In genomic region chr3:194139085-194139976, GRCh38 we compare ENCODE assay signal across 8 cellular contexts. TPM values are rescaled to one million over a fixed set of nuclear protein-coding genes. Genes with fewer than 3 reads are reported as not detected.
A peak's percentile ranks its signal among the peaks of the same experiment; 100 is the strongest.
DNase-seq lines count a peak whose midpoint lies in the region; ATAC-seq, FAIRE-seq and TF ChIP-seq lines count a peak whose summit lies in the region.

No MANE protein-coding gene starts in this region.

- H3K27ac Mint-ChIP-seq in stimulated activated effector memory CD8-positive, alpha-beta T cell treated with anti-CD3 and anti-CD28 coated beads, Interleukin-12 subunit alpha, Interleukin-12 subunit beta, amount 100 ng/mL, for 72 hours: no peak overlapping the region

- H3K4me1 ChIP-seq in left lung (peaks cover 42 to 76% of the 10 kb centered on the region in 2 donors), uterus (peaks cover 10 to 18% of the 10 kb centered on the region in 2 donors)

- H3K9me3 ChIP-seq in left lung (no peaks in the 10 kb centered on the region), uterus (no peaks in the 10 kb centered on the region)

- FAIRE-seq in bronchial epithelial cell (lab: Jason Lieb, UNC): no peak

- H3K36me3 ChIP-seq in bronchial epithelial cell (ENCODE audit: control insufficient read depth, insufficient read depth, low read length): peaks cover 12% of the 10 kb centered on the region
- H3K36me3 ChIP-seq in left lung: no peaks in the 10 kb centered on the region
- no peaks in the 10 kb centered on the region for H3K36me3 ChIP-seq in uterus

- no peak for TF ChIP-seq CTCF in bronchial epithelial cell (IDR thresholded peaks at IDR 0.05; ENCODE audit: insufficient read depth, low read length, severe bottlenecking)
- TF ChIP-seq CTCF in left lung (IDR thresholded peaks at IDR 0.05): no peak
- no peak for TF ChIP-seq CTCF in uterus (IDR thresholded peaks at IDR 0.05)

- TF ChIP-seq POLR2A in uterus (IDR thresholded peaks at IDR 0.05): no peak

- peaks cover 6% of the 10 kb centered on the region for H3K36me3 Mint-ChIP-seq in stimulated activated effector memory CD8-positive, alpha-beta T cell treated with anti-CD3 and anti-CD28 coated beads, Interleukin-12 subunit alpha, Interleukin-12 subunit beta, amount 100 ng/mL, for 72 hours

- intact Hi-C loops in left lung (cut with DNase I) (loop anchor here in 1 of 2 donors (5.0 to 10.0 kb wide), 5 partner anchors 55 to 357 kb away; no protein-coding TSS in a partner anchor), uterus (cut with DNase I; ENCODE audit: low total_unique reads) (loop anchor here (5.0 to 10.0 kb wide), 2 partner anchors 173 to 355 kb away; no protein-coding TSS in a partner anchor)

- H3K9me3 Mint-ChIP-seq in stimulated activated effector memory CD8-positive, alpha-beta T cell treated with anti-CD3 and anti-CD28 coated beads, Interleukin-12 subunit alpha, Interleukin-12 subunit beta, amount 100 ng/mL, for 72 hours: no peaks in the 10 kb centered on the region

- H3K27me3 ChIP-seq in bronchial epithelial cell (ENCODE audit: control insufficient read depth, insufficient read depth, low read length) (no peaks in the 10 kb centered on the region), left lung (peaks cover 0 to 89% of the 10 kb centered on the region in 2 donors), uterus (no peaks in the 10 kb centered on the region)

- peak; percentile 36 for DNase-seq in DMS53 treated with DMSO at 0.1 percent for 48 hours (lab: John Stamatoyannopoulos, UW; ENCODE audit: unreplicated experiment)
- peak; percentile 64 for DNase-seq in NCI-H1105 treated with DMSO at 0.1 percent for 48 hours (lab: John Stamatoyannopoulos, UW)
- DNase-seq in bronchial epithelial cell (ENCODE audit: low read depth): peak; percentile 96
- DNase-seq in left lung: no peak
- DNase-seq in uterus: peak; percentile 81 to 86
- DNase-seq in stimulated activated effector memory CD8-positive, alpha-beta T cell treated with anti-CD3 and anti-CD28 coated beads, Interleukin-12 subunit alpha, Interleukin-12 subunit beta, amount 100 ng/mL, for 72 hours (ENCODE audit: low spot score in 2 of 2): no peak
- DNase-seq in NCI-H524 treated with DMSO at 0.1 percent for 48 hours (lab: John Stamatoyannopoulos, UW): no peak

- H3K4me3 ChIP-seq in bronchial epithelial cell (ENCODE audit: low read depth, low read length) (peak overlapping the region; percentile 71), left lung (peak overlapping the region in 1 of 2 donors; percentile 65), uterus (peak overlapping the region in 1 of 2 donors; percentile 11)

- no peak for ATAC-seq in left lung
- no peak for ATAC-seq in GM18520 (IDR thresholded peaks at IDR 0.05; ENCODE audit: unreplicated experiment)
- no peak for ATAC-seq in stimulated activated effector memory CD8-positive, alpha-beta T cell treated with anti-CD3 and anti-CD28 coated beads, Interleukin-12 subunit alpha, Interleukin-12 subunit beta, amount 100 ng/mL, for 72 hours

- H3K27ac ChIP-seq in left lung: peak overlapping the region; percentile 48 to 87
- peak overlapping the region; percentile 95 to 99 for H3K27ac ChIP-seq in uterus

- H3K4me1 Mint-ChIP-seq in stimulated activated effector memory CD8-positive, alpha-beta T cell treated with anti-CD3 and anti-CD28 coated beads, Interleukin-12 subunit alpha, Interleukin-12 subunit beta, amount 100 ng/mL, for 72 hours: peaks cover 33% of the 10 kb centered on the region

- H3K4me3 Mint-ChIP-seq in stimulated activated effector memory CD8-positive, alpha-beta T cell treated with anti-CD3 and anti-CD28 coated beads, Interleukin-12 subunit alpha, Interleukin-12 subunit beta, amount 100 ng/mL, for 72 hours: no peak overlapping the region

RNA-seq across cellular contexts. Expression of gene HES1, which starts 3.4 kb away (rescaled TPM):
- total RNA-seq in bronchial epithelial cell (46.6 and 87.8 TPM in 2 replicates), left lung (10 to 100 TPM; 18.1 to 21.8 TPM), uterus (10 to 100 TPM; 23.1 to 50.9 (median 41.2) TPM)

Comparison
In these comparisons a context has a peak if more than half of its experiments do, and no peak if none do; other contexts are left out.
1. DNase-seq: peak in DMS53 treated with DMSO at 0.1 percent for 48 hours (single experiment), NCI-H1105 treated with DMSO at 0.1 percent for 48 hours (single experiment), bronchial epithelial cell (single experiment) and uterus (2 of 2); none in left lung (0 of 2), stimulated activated effector memory CD8-positive, alpha-beta T cell treated with anti-CD3 and anti-CD28 coated beads, Interleukin-12 subunit alpha, Interleukin-12 subunit beta, amount 100 ng/mL, for 72 hours (0 of 2) and NCI-H524 treated with DMSO at 0.1 percent for 48 hours (single experiment).